ENCODE assay signal across 10 cellular contexts in the genomic region with DNA sequence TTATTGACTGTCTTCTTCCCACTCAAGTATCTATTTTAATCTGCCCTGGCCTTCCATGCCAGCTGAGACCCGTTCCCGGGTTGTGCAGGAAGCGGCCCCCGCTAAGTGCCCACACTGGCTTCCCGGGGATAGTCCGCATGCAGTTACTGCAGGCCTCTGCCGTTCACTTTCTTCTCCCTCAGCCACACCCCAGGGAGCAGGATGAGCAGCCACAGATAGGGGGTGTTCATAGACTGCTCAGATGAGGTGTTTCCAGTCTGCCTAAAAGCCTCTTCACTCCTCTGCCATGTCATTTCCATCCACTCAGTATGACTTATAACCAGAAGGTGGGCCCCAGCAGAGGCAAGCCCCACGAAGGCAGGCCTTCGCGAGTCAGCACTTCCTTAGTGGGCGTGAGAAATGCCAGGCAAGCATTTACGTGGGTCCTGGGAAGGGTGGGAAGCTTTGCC. TPM values are rescaled to one million over a fixed set of nuclear protein-coding genes. Genes with fewer than 3 reads are reported as not detected.
DNase-seq lines count a peak whose midpoint lies in the region; ATAC-seq lines count a peak whose summit lies in the region.
"Had no signal": no experiment of that assay in that cellular context is flagged by ENCODE, and none has a peak within 500 bp of the region (broad histone marks: within the 10 kb centered on the region; RNA-seq: fewer than 3 reads in every experiment).

No MANE protein-coding gene starts in this region.

- H3K27me3 ChIP-seq in CD4-positive, alpha-beta memory T cell (ENCODE audit: insufficient read depth, low read length), result no peaks in the 10 kb centered on the region
- H3K27me3 ChIP-seq: right lobe of liver had no signal

- POLR2A ChIA-PET in activated CD8-positive, alpha-beta T cell treated with anti-CD3 and anti-CD28 coated beads, Interleukin-2, amount 10 ng/mL, durations not matched to agents 7 days and 5 days (lab: Charles Lee), result no interaction called here
- POLR2A ChIA-PET in CD4-positive, alpha-beta memory T cell (lab: Charles Lee; ENCODE audit: partially characterized antibody), result no interaction called here

- peak; percentile 72 for ATAC-seq in activated CD8-positive, alpha-beta T cell treated with anti-CD3 and anti-CD28 coated beads, Interleukin-2, amount 10 ng/mL, durations not matched to agents 7 days and 5 days
- ATAC-seq in Right ventricle myocardium superior (ENCODE audit: poor library complexity) (peak; percentile 45), GM18517 (IDR thresholded peaks at IDR 0.05; ENCODE audit: unreplicated experiment) (no peak), GM21360 (IDR thresholded peaks at IDR 0.05; ENCODE audit: unreplicated experiment) (no peak)

- peaks cover 54% of the 10 kb centered on the region for H3K36me3 Mint-ChIP-seq in activated CD8-positive, alpha-beta T cell treated with anti-CD3 and anti-CD28 coated beads, Interleukin-2, amount 10 ng/mL, durations not matched to agents 7 days and 5 days (ENCODE audit: low read depth)
- H3K36me3 Mint-ChIP-seq in CD4-positive, alpha-beta memory T cell, result peaks cover 27 to 39% of the 10 kb centered on the region in 2 donors

- peaks cover 66% of the 10 kb centered on the region for H3K4me1 Mint-ChIP-seq in activated CD8-positive, alpha-beta T cell treated with anti-CD3 and anti-CD28 coated beads, Interleukin-2, amount 10 ng/mL, durations not matched to agents 7 days and 5 days (ENCODE audit: low read depth)
- peaks cover 24 to 36% (median 32%) of the 10 kb centered on the region in 4 donors for H3K4me1 Mint-ChIP-seq in CD4-positive, alpha-beta memory T cell

- CTCF ChIA-PET in activated CD8-positive, alpha-beta T cell treated with anti-CD3 and anti-CD28 coated beads, Interleukin-2, amount 10 ng/mL, durations not matched to agents 7 days and 5 days (lab: Charles Lee), result interaction anchor here (1.0 to 1.3 kb wide), 2 partner anchors 12 to 125 kb away, joined by 3 read pairs; partner anchors contain the start of gene RASD1
- CTCF ChIA-PET in CD4-positive, alpha-beta memory T cell (lab: Charles Lee; ENCODE audit: partially characterized antibody), result no interaction called here

- no peaks in the 10 kb centered on the region for H3K9me3 ChIP-seq in CD4-positive, alpha-beta memory T cell (ENCODE audit: control insufficient read depth in 1 of 2, low read length in 2 of 2)
- H3K9me3 ChIP-seq: right lobe of liver had no signal

- H3K27ac Mint-ChIP-seq in activated CD8-positive, alpha-beta T cell treated with anti-CD3 and anti-CD28 coated beads, Interleukin-2, amount 10 ng/mL, durations not matched to agents 7 days and 5 days, result peak overlapping the region; percentile 53
- peak overlapping the region in 3 of 7 donors; percentile 30 to 85 (median 47) for H3K27ac Mint-ChIP-seq in CD4-positive, alpha-beta memory T cell

- no peak overlapping the region for H3K4me3 ChIP-seq in CD4-positive, alpha-beta memory T cell (ENCODE audit: low read length in 2 of 2)
- H3K4me3 ChIP-seq: right lobe of liver had no signal

- H3K27me3 Mint-ChIP-seq in activated CD8-positive, alpha-beta T cell treated with anti-CD3 and anti-CD28 coated beads, Interleukin-2, amount 10 ng/mL, durations not matched to agents 7 days and 5 days (ENCODE audit: low read depth), result no peaks in the 10 kb centered on the region
- H3K27me3 Mint-ChIP-seq in CD4-positive, alpha-beta memory T cell, result no peaks in the 10 kb centered on the region

- DNase-seq in HK-2 (ENCODE audit: unreplicated experiment) (peak; percentile 38), Right ventricle myocardium superior (no peak)
- DNase-seq in activated CD8-positive, alpha-beta T cell treated with anti-CD3 and anti-CD28 coated beads, Interleukin-2, amount 10 ng/mL, durations not matched to agents 7 days and 5 days, result peak; percentile 32
- DNase-seq in stimulated activated CD4-positive, alpha-beta T cell treated with anti-CD3 and anti-CD28 coated beads, Interleukin-4, amount 100 ng/mL, for 48 hours (ENCODE audit: low read depth in 2 of 2), result peak; percentile 47 to 54
- no peak for DNase-seq in CD4-positive, alpha-beta memory T cell
- DNase-seq: NCI-H1694, right lobe of liver had no signal

- no peaks in the 10 kb centered on the region for H3K9me3 Mint-ChIP-seq in activated CD8-positive, alpha-beta T cell treated with anti-CD3 and anti-CD28 coated beads, Interleukin-2, amount 10 ng/mL, durations not matched to agents 7 days and 5 days (ENCODE audit: insufficient read depth)
- peaks cover 0 to 1% (median 0%) of the 10 kb centered on the region in 8 donors for H3K9me3 Mint-ChIP-seq in CD4-positive, alpha-beta memory T cell

- peaks cover 5% of the 10 kb centered on the region for H3K36me3 ChIP-seq in CD4-positive, alpha-beta memory T cell (ENCODE audit: insufficient read depth, low read length)

- no peak overlapping the region for H3K27ac ChIP-seq in CD4-positive, alpha-beta memory T cell (ENCODE audit: low read depth, low read length)
- H3K27ac ChIP-seq: HL-60, right lobe of liver had no signal

- intact Hi-C loops in Right ventricle myocardium superior (cut with DNase I), result no loop called here
- intact Hi-C loops in CD4-positive, alpha-beta memory T cell (cut with micrococcal nuclease), result no loop called here

- H3K4me1 ChIP-seq in CD4-positive, alpha-beta memory T cell (ENCODE audit: insufficient read depth, low read length), result peaks cover 22% of the 10 kb centered on the region
- H3K4me1 ChIP-seq: right lobe of liver had no signal

- no peak overlapping the region for H3K4me3 Mint-ChIP-seq in activated CD8-positive, alpha-beta T cell treated with anti-CD3 and anti-CD28 coated beads, Interleukin-2, amount 10 ng/mL, durations not matched to agents 7 days and 5 days
- H3K4me3 Mint-ChIP-seq in CD4-positive, alpha-beta memory T cell, result no peak overlapping the region

RNA-seq across cellular contexts. Expression of gene MED9, which starts 7.7 kb away (rescaled TPM):
- 10 to 100 TPM; 14.9 to 15.0 TPM for total RNA-seq in activated CD8-positive, alpha-beta T cell treated with anti-CD3 and anti-CD28 coated beads, Interleukin-2, amount 10 ng/mL, durations not matched to agents 7 days and 5 days
- total RNA-seq in Right ventricle myocardium superior, result 37.5 TPM
- 10 to 100 TPM; 17.1 to 18.9 TPM for total RNA-seq in CD4-positive, alpha-beta memory T cell
- 10 to 100 TPM in 1 of 2 donors, 1 to 10 TPM in 1; 9.3 to 16.8 TPM for polyA plus RNA-seq in CD4-positive, alpha-beta memory T cell

RNA-seq across cellular contexts. Expression of gene RASD1, which starts 11.7 kb away (rescaled TPM):
- total RNA-seq in activated CD8-positive, alpha-beta T cell treated with anti-CD3 and anti-CD28 coated beads, Interleukin-2, amount 10 ng/mL, durations not matched to agents 7 days and 5 days, result under 1 TPM; 0.39 to 0.58 TPM
- total RNA-seq in Right ventricle myocardium superior, result 39.8 TPM
- under 1 TPM; 0.86 to 0.87 TPM for total RNA-seq in CD4-positive, alpha-beta memory T cell
- polyA plus RNA-seq in CD4-positive, alpha-beta memory T cell, result under 1 TPM; 0.38 to 0.45 TPM

Comparison
In these comparisons a context has a peak if more than half of its experiments do, and no peak if none do; other contexts are left out.
1. DNase-seq: peak in HK-2 (single experiment), activated CD8-positive, alpha-beta T cell treated with anti-CD3 and anti-CD28 coated beads, Interleukin-2, amount 10 ng/mL, durations not matched to agents 7 days and 5 days (single experiment) and stimulated activated CD4-positive, alpha-beta T cell treated with anti-CD3 and anti-CD28 coated beads, Interleukin-4, amount 100 ng/mL, for 48 hours (2 of 2); none in Right ventricle myocardium superior (single experiment) and CD4-positive, alpha-beta memory T cell (0 of 5).
2. ATAC-seq: peak in activated CD8-positive, alpha-beta T cell treated with anti-CD3 and anti-CD28 coated beads, Interleukin-2, amount 10 ng/mL, durations not matched to agents 7 days and 5 days (single experiment) and Right ventricle myocardium superior (single experiment); none in GM18517 (single experiment) and GM21360 (single experiment).
3. RNA of gene RASD1, which starts 11.7 kb away (total RNA-seq): 39.8 TPM in Right ventricle myocardium superior (single experiment); 0.86 to 0.87 TPM in CD4-positive, alpha-beta memory T cell and 0.39 to 0.58 TPM in activated CD8-positive, alpha-beta T cell treated with anti-CD3 and anti-CD28 coated beads, Interleukin-2, amount 10 ng/mL, durations not matched to agents 7 days and 5 days; every median in the first group is over 10 times any median in the second.